ENCODE assay signal across 8 cellular contexts in the genomic region with DNA sequence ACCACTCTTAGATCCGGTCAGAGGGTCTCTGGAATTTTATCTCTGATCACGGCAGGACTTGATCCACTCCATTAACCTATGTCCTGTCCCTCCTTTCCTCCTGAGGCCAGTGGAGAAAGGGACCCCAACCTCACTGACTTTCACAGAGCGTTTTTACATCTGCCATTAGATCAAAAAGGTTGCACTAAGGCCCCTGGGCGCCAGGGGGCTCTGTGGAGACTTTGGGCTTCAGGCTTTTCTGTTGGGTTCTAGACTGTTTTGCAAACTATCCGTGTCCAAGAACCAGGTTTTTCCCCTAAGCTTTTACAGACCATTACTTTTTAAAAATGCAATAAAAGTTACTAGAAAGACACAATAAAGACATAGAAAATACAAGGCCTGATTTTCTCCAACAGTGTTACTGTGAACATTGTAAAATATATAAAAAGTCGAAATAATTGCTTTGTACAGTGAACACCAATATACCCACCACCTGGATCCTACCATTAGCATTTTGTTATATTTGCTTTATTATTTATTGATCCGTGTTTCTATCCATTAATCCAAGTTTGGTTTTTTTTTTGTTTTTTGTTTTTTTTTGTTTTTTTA.
A peak's percentile ranks its signal among the peaks of the same experiment; 100 is the strongest.
DNase-seq lines count a peak whose midpoint lies in the region; ATAC-seq and TF ChIP-seq lines count a peak whose summit lies in the region.

No MANE protein-coding gene starts in this region.

- H3K27me3 Mint-ChIP-seq in natural killer cell (ENCODE audit: low read depth in 2 of 2): peaks cover 23 to 83% of the 10 kb centered on the region in 2 donors
- peaks cover 31 to 52% of the 10 kb centered on the region in 2 donors for H3K27me3 Mint-ChIP-seq in natural killer cell treated with Interleukin-12 subunit alpha and Interleukin-12 subunit beta and Interleukin-15 and Interleukin-18, amount 100 ng/mL, for 72 hours
- peaks cover 8% of the 10 kb centered on the region for H3K27me3 Mint-ChIP-seq in memory B cell

- H3K4me3 Mint-ChIP-seq in natural killer cell (no peak overlapping the region), memory B cell (no peak overlapping the region)
- H3K4me3 Mint-ChIP-seq in natural killer cell treated with Interleukin-12 subunit alpha and Interleukin-12 subunit beta and Interleukin-15 and Interleukin-18, amount 100 ng/mL, for 72 hours: no peak overlapping the region

- peak; percentile 70 for TF ChIP-seq CTCF in natural killer cell (IDR thresholded peaks at IDR 0.05)
- peak; percentile 88 for TF ChIP-seq CTCF in WI38 (IDR thresholded peaks at IDR 0.05; ENCODE audit: low read depth, low read length)

- no peak overlapping the region for H3K27ac Mint-ChIP-seq in natural killer cell
- H3K27ac Mint-ChIP-seq in natural killer cell treated with Interleukin-12 subunit alpha and Interleukin-12 subunit beta and Interleukin-15 and Interleukin-18, amount 100 ng/mL, for 72 hours: no peak overlapping the region
- no peak overlapping the region for H3K27ac Mint-ChIP-seq in memory B cell

- H3K9me3 Mint-ChIP-seq in natural killer cell (no peaks in the 10 kb centered on the region), memory B cell (no peaks in the 10 kb centered on the region)
- H3K9me3 Mint-ChIP-seq in natural killer cell treated with Interleukin-12 subunit alpha and Interleukin-12 subunit beta and Interleukin-15 and Interleukin-18, amount 100 ng/mL, for 72 hours: no peaks in the 10 kb centered on the region

- DNase-seq in natural killer cell: peak; percentile 23
- DNase-seq in natural killer cell treated with Interleukin-12 subunit alpha and Interleukin-12 subunit beta and Interleukin-15 and Interleukin-18, amount 100 ng/mL, for 72 hours (ENCODE audit: low spot score): no peak
- DNase-seq in NCI-H1417 treated with DMSO at 0.1 percent for 48 hours (lab: John Stamatoyannopoulos, UW): peak; percentile 1
- DNase-seq in dermis blood vessel endothelial cell: peak; percentile 81
- DNase-seq in memory B cell (ENCODE audit: low spot score in 2 of 2): peak; percentile 6 to 22
- peak; percentile 18 for DNase-seq in stromal cell of bone marrow (ENCODE audit: low read depth)

- H3K4me3 ChIP-seq in WI38 (ENCODE audit: low read depth, low read length): no peak overlapping the region

- ATAC-seq in natural killer cell: peak in 2 of 3 donors; percentile 47 to 53
- ATAC-seq in natural killer cell treated with Interleukin-12 subunit alpha and Interleukin-12 subunit beta and Interleukin-15 and Interleukin-18, amount 100 ng/mL, for 72 hours: no peak
- no peak for ATAC-seq in memory B cell (ENCODE audit: low read depth)
- ATAC-seq in HG02678 (IDR thresholded peaks at IDR 0.05; ENCODE audit: unreplicated experiment): no peak

- H3K4me1 Mint-ChIP-seq in natural killer cell: peaks cover 18 to 26% of the 10 kb centered on the region in 2 donors
- peaks cover 15 to 21% of the 10 kb centered on the region in 2 donors for H3K4me1 Mint-ChIP-seq in natural killer cell treated with Interleukin-12 subunit alpha and Interleukin-12 subunit beta and Interleukin-15 and Interleukin-18, amount 100 ng/mL, for 72 hours (ENCODE audit: low read depth in 2 of 2)
- no peaks in the 10 kb centered on the region for H3K4me1 Mint-ChIP-seq in memory B cell

- H3K36me3 Mint-ChIP-seq in natural killer cell: no peaks in the 10 kb centered on the region
- H3K36me3 Mint-ChIP-seq in natural killer cell treated with Interleukin-12 subunit alpha and Interleukin-12 subunit beta and Interleukin-15 and Interleukin-18, amount 100 ng/mL, for 72 hours: no peaks in the 10 kb centered on the region
- H3K36me3 Mint-ChIP-seq in memory B cell: no peaks in the 10 kb centered on the region

- intact Hi-C loops in natural killer cell (cut with micrococcal nuclease): loop anchor here (5.0 to 10.0 kb wide), 2 partner anchors 196 to 301 kb away; no protein-coding TSS in a partner anchor

Comparison
In these comparisons a context has a peak if more than half of its experiments do, and no peak if none do; other contexts are left out.
1. ATAC-seq: peak in natural killer cell (2 of 3); none in natural killer cell treated with Interleukin-12 subunit alpha and Interleukin-12 subunit beta and Interleukin-15 and Interleukin-18, amount 100 ng/mL, for 72 hours (0 of 2), memory B cell (single experiment) and HG02678 (single experiment).